In the genomic region with DNA sequence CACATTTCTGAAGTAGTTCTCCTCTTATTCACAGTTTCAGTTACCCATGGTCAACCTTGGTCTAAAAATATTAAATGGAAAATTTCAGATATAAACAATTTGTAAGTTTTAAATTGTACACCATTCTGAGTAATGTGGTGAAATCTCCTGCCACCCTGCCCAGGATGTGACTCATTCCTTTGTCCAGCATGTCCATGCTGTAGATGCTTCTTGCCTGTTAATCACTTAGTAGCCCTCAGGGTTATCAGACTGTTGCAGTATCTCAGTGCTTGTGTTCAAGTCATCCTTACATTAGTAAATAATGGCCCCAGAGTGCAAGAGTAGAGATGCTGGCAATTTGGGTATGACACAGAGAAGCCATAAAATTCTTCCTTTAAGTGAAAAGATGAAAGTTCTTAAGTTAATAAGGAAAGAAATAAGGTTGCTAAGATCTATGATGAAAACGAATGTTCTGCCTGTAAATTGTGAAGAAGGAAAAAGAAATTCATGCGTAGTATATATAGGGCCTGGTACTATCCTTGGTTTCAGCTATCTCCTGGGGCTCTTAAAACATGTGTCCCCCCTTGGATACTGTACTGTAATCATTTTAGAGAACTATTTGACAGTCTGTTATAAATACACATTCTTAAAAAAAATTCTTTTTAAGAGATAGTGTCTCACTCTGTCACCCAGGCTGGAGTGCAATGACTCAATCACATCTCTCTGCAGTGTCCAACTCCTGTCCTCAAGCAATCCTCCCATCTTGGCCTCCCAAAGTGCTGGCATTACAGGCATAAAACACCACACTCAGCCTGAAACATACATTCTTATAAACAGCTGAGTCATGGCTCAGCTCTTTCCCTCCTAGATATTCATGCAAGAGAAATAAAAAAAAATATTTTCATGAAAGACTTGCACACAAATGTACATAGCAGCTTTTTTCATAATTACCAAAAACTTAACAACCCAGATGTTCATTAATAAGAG, we compare ENCODE assay signal across 14 cellular contexts. TPM values are rescaled to one million over a fixed set of nuclear protein-coding genes. Genes with fewer than 3 reads are reported as not detected.
DNase-seq lines count a peak whose midpoint lies in the region; ATAC-seq and TF ChIP-seq lines count a peak whose summit lies in the region.
"Had no signal": no experiment of that assay in that cellular context is flagged by ENCODE, and none has a peak within 500 bp of the region (broad histone marks: within the 10 kb centered on the region; RNA-seq: fewer than 3 reads in every experiment).

No MANE protein-coding gene starts in this region.

- DNase-seq in GM04503 (ENCODE audit: low read depth) (peak; percentile 58), RWPE1 (ENCODE audit: low spot score) (peak; percentile 76), erythroblast (lab: John Stamatoyannopoulos, UW) (peak; percentile 13 to 24), pulmonary artery endothelial cell (ENCODE audit: low read depth, low spot score) (peak; percentile 37), NCI-H446 treated with DMSO at 0.1 percent for 48 hours (lab: John Stamatoyannopoulos, UW) (no peak), NCI-H510A (lab: John Stamatoyannopoulos, UW) (no peak)
- DNase-seq: activated T-cell treated with anti-CD3 and anti-CD28 coated beads, Interleukin-2, amount 50 U/mL, for 1 hour; GF-D8; kidney; uterus had no signal

- CTCF ChIA-PET in RWPE1 (lab: Yijun Ruan, JAX) = interaction anchor here (0.6 to 0.7 kb wide), 2 partner anchors 44 to 1545 kb away, joined by 3 read pairs; no protein-coding TSS in a partner anchor

- no peak overlapping the region for H3K27ac ChIP-seq in RWPE1
- H3K27ac ChIP-seq: parathyroid adenoma, uterus had no signal

- ATAC-seq in HG02588 (IDR thresholded peaks at IDR 0.05; ENCODE audit: unreplicated experiment) = no peak
- no peak for ATAC-seq in HG03469 (IDR thresholded peaks at IDR 0.05; ENCODE audit: unreplicated experiment)

- TF ChIP-seq POLR2A in erythroblast (IDR thresholded peaks at IDR 0.05; ENCODE audit: low read length) = no peak

- POLR2A ChIA-PET in RWPE1 (lab: Yijun Ruan, JAX; ENCODE audit: low non-redundant PET) = no interaction called here

- no peak for TF ChIP-seq CTCF in RWPE1 (conservative IDR thresholded peaks at IDR 0.05; ENCODE audit: low read depth)

RNA-seq across cellular contexts. Expression of a gene that starts 31.3 kb away (rescaled TPM):
- not detected in 2 replicates for total RNA-seq in pulmonary artery endothelial cell
- total RNA-seq: dermis microvascular lymphatic vessel endothelial cell, kidney, uterus had no signal

Comparison
In these comparisons a context has a peak if more than half of its experiments do, and no peak if none do; other contexts are left out.
1. DNase-seq: peak in GM04503 (single experiment), RWPE1 (single experiment), erythroblast (2 of 2) and pulmonary artery endothelial cell (single experiment); none in NCI-H446 treated with DMSO at 0.1 percent for 48 hours (single experiment) and NCI-H510A (single experiment).